ENCODE assay signal across 15 cellular contexts in genomic region chr6:24779416-24779815, GRCh38. TPM values are rescaled to one million over a fixed set of nuclear protein-coding genes. Genes with fewer than 3 reads are reported as not detected.
A peak's percentile ranks its signal among the peaks of the same experiment; 100 is the strongest.
DNase-seq lines count a peak whose midpoint lies in the region; ATAC-seq, FAIRE-seq and TF ChIP-seq lines count a peak whose summit lies in the region.
"Had no signal": no experiment of that assay in that cellular context is flagged by ENCODE, and none has a peak within 500 bp of the region (broad histone marks: within the 10 kb centered on the region; RNA-seq: fewer than 3 reads in every experiment).

No MANE protein-coding gene starts in this region.

- no peaks in the 10 kb centered on the region for H3K9me1 ChIP-seq in K562 (ENCODE audit: control insufficient read depth, insufficient read depth, low read length)

- no TSS peak for BruUV-seq in K562 (replicated peaks; lab: Mats Ljungman, UMichigan)

- no peaks in the 10 kb centered on the region for H3K9me3 ChIP-seq in K562 (replicated peaks; ENCODE audit: control insufficient read depth, insufficient read depth, low read depth, low read length)
- H3K9me3 ChIP-seq in mucosa of rectum (ENCODE audit: control insufficient read depth in 2 of 2, low read length in 2 of 2), result no peaks in the 10 kb centered on the region
- H3K9me3 ChIP-seq: BLaER1 treated with 17β-estradiol and CSF1 and Interleukin-3, amounts not matched to agents 10 nM and 100 nM had no signal

- CTCF ChIA-PET in K562 (lab: Yijun Ruan, JAX; ENCODE audit: low intra/inter-chr PET ratio), result no interaction called here

- no peak for TF ChIP-seq POLR2A in K562 (conservative IDR thresholded peaks at IDR 0.05)

- TF ChIP-seq CTCF in GM06990 (IDR thresholded peaks at IDR 0.05; ENCODE audit: insufficient read depth, low read length, poor library complexity, severe bottlenecking) (no peak), K562 (IDR thresholded peaks at IDR 0.05 in 2 of 3, conservative IDR thresholded peaks at IDR 0.05 in 1 of 3; ENCODE audit: insufficient read depth in 2 of 3, low read depth in 1 of 3, low read length in 3 of 3) (no peak)

- ATAC-seq in K562 (no peak), HG03571 (IDR thresholded peaks at IDR 0.05; ENCODE audit: unreplicated experiment) (no peak), GM19397 (IDR thresholded peaks at IDR 0.05; ENCODE audit: unreplicated experiment) (no peak)
- ATAC-seq: esophagus mucosa had no signal

- H3K27me3 ChIP-seq in GM06990 (replicated peaks; ENCODE audit: control insufficient read depth, insufficient read depth, low read length) (no peaks in the 10 kb centered on the region), K562 (ENCODE audit: control insufficient read depth in 2 of 2, insufficient read depth in 2 of 2, low read length in 2 of 2) (no peaks in the 10 kb centered on the region), mucosa of rectum (ENCODE audit: control insufficient read depth in 2 of 2, insufficient read depth in 2 of 2, low read length in 2 of 2) (no peaks in the 10 kb centered on the region)
- H3K27me3 ChIP-seq: BLaER1 treated with 17β-estradiol and CSF1 and Interleukin-3, amounts not matched to agents 10 nM and 100 nM had no signal

- no peak overlapping the region for H3K27ac ChIP-seq in K562 (ENCODE audit: extremely low read depth, low read depth, low read length)
- H3K27ac ChIP-seq in mucosa of rectum (ENCODE audit: low read depth in 2 of 2, low read length in 2 of 2), result peak overlapping the region; percentile 63 to 75
- H3K27ac ChIP-seq: BLaER1 treated with 17β-estradiol and CSF1 and Interleukin-3, amounts not matched to agents 10 nM and 100 nM had no signal

- 14% methylated on average over 3 of the region's 3 CpGs for whole genome bisulfite sequencing in K562 (ENCODE audit: insufficient coverage, low coverage, missing lambda C conversion rate)

- H4K20me1 ChIP-seq in K562 (replicated peaks; ENCODE audit: control insufficient read depth, insufficient read depth, low read length), result peaks cover 12% of the 10 kb centered on the region; the same call in 1 of the 2 replicates

- H2AFZ ChIP-seq in K562 (ENCODE audit: low read depth, low read length), result no peak overlapping the region

- H3K36me3 ChIP-seq in GM06990 (ENCODE audit: control insufficient read depth, insufficient read depth, low read length) (peaks cover 6% of the 10 kb centered on the region), K562 (ENCODE audit: control insufficient read depth, insufficient read depth, low read length) (peaks cover 72% of the 10 kb centered on the region), mucosa of rectum (ENCODE audit: control insufficient read depth in 2 of 2, insufficient read depth in 2 of 2, low read length in 2 of 2) (peaks cover 10 to 14% of the 10 kb centered on the region in 2 donors)

- POLR2A ChIA-PET in K562 (lab: Yijun Ruan, JAX), result interaction anchor here (0.6 to 2.1 kb wide), 3 partner anchors 9 to 61 kb away, joined by 3 to 8 read pairs (median 5); partner anchors contain the start of gene C6orf62

- intact Hi-C loops in K562 (cut with micrococcal nuclease), result loop anchor here (10.0 kb wide), 2 partner anchors 1245 to 1435 kb away; a partner anchor contains a TSS

- H3K9ac ChIP-seq in K562 (ENCODE audit: insufficient read depth in 1 of 2, low read depth in 2 of 2, low read length in 2 of 2) (peak overlapping the region in 1 of 2 experiments; percentile 1; a peak in 1 of 4 replicates), mucosa of rectum (ENCODE audit: low read depth in 1 of 2, low read length in 2 of 2) (peak overlapping the region in 1 of 2 donors; percentile 50)
- H3K9ac ChIP-seq: BLaER1 treated with 17β-estradiol and CSF1 and Interleukin-3, amounts not matched to agents 10 nM and 100 nM had no signal

- DNase-seq in GM06990 (ENCODE audit: extremely low read depth, insufficient read length) (peak; percentile 47), HuH-7.5 (ENCODE audit: low spot score) (peak; percentile 4), K562 (ENCODE audit: extremely low read depth in 1 of 4, low spot score in 3 of 4) (no peak), NCI-H128 (lab: John Stamatoyannopoulos, UW; ENCODE audit: unreplicated experiment) (no peak), cerebellar nuclear complex (lab: John Stamatoyannopoulos, UW) (no peak)
- DNase-seq: activated naive CD4-positive, alpha-beta T cell treated with Interleukin-2 at 50 U/mL for 16 hours; NCI-H187 treated with DMSO at 0.1 percent for 48 hours had no signal

- TF ChIP-seq RAD21 in K562 (CRISPR knock-in tag; conservative IDR thresholded peaks at IDR 0.05 in 1 of 2, IDR thresholded peaks at IDR 0.05 in 1 of 2), result no peak

- TF ChIP-seq EP300 in K562 (IDR thresholded peaks at IDR 0.05; ENCODE audit: low read length), result no peak

- H3K4me1 ChIP-seq in K562 (replicated peaks in 1 of 2; ENCODE audit: control insufficient read depth in 2 of 2, insufficient read depth in 2 of 2, low read length in 2 of 2) (peaks cover 6 to 8% of the 10 kb centered on the region in 2 experiments; a peak in 4 of 5 replicates), mucosa of rectum (ENCODE audit: control insufficient read depth in 2 of 2, insufficient read depth in 2 of 2, low read length in 2 of 2) (peaks cover 8 to 18% of the 10 kb centered on the region in 2 donors)

- H3K4me2 ChIP-seq in K562 (ENCODE audit: insufficient read depth, low read length), result peak overlapping the region; percentile 22; the same call in 1 of the 2 replicates

- H3K4me3 ChIP-seq in GM06990 (replicated peaks; ENCODE audit: low read depth, low read length), result peak overlapping the region; percentile 38; the same call in 1 of the 2 replicates
- H3K4me3 ChIP-seq in K562, result no peak overlapping the region
- H3K4me3 ChIP-seq in mucosa of rectum (ENCODE audit: low read length in 2 of 2), result peak overlapping the region; percentile 24 to 100
- H3K4me3 ChIP-seq: BLaER1 treated with 17β-estradiol and CSF1 and Interleukin-3, amounts not matched to agents 10 nM and 100 nM had no signal

- no peak for FAIRE-seq in K562 (lab: Jason Lieb, UNC)

- peaks cover 81% of the 10 kb centered on the region for H3K79me2 ChIP-seq in K562 (ENCODE audit: control insufficient read depth, insufficient read depth, low read length)

- in situ Hi-C loops in K562 (cut with MboI), result no loop called here

TF ChIP-seq in K562, 482 proteins besides CTCF, POLR2A, EP300 and RAD21:
- TF ChIP-seq SRSF7 (optimal IDR thresholded peaks at IDR 0.05; ENCODE audit: low read depth, low read length) (no peak), SMARCA4 (IDR thresholded peaks at IDR 0.05) (0 out of 2 replicates have a peak, but pooled peaks have one; percentile 22)

RNA-seq across cellular contexts. Expression of gene GMNN, which starts 4.7 kb away (rescaled TPM):
- total RNA-seq in K562 (2011; cell fraction: chromatin; rRNA removed; ENCODE audit: low replicate concordance), result 62.3 and 103 TPM in 2 replicates
- 65.7 and 78.8 TPM in 2 replicates for total RNA-seq in K562 (2011; cell fraction: nucleolus; rRNA removed)
- 98.0 and 106 TPM in 2 replicates for total RNA-seq in K562 (2011; cell fraction: nucleoplasm; rRNA removed)
- total RNA-seq in K562 (2014; rRNA removed) (140 and 156 TPM in 2 replicates), K562 (2014; rRNA removed; fragmentation: Illumina TruSeq; extraction: Trizol) (189 and 216 TPM in 2 replicates), K562 (2015; rRNA removed; fragmentation: Illumina TruSeq; extraction: Trizol) (187 and 210 TPM in 2 replicates), K562 (2021) (144 and 146 TPM in 2 replicates)
- polyA plus RNA-seq in K562 (2011; rRNA removed) (125 and 167 TPM in 2 replicates), K562 (2014; fragmentation: Illumina TruSeq; extraction: Trizol) (217 and 222 TPM in 2 replicates), K562 (2014; fragmentation: Nextera tagmentation; extraction: Ambion mirVana) (100 to 1,000 TPM; 331 to 370 TPM), K562 (2014; rRNA removed) (199 and 254 TPM in 2 replicates)
- polyA plus RNA-seq in K562 (2011; cell fraction: cytosol; rRNA removed), result 79.5 and 92.1 TPM in 2 replicates
- polyA plus RNA-seq in K562 (2011; cell fraction: nucleus; rRNA removed), result 50.4 and 63.0 TPM in 2 replicates
- 98.2 and 179 TPM in 2 replicates for polyA plus RNA-seq in K562 (2012)
- polyA minus RNA-seq in K562 (2011; rRNA and poly(A)+ RNA removed), result 80.2 and 85.5 TPM in 2 replicates
- 43.5 and 55.4 TPM in 2 replicates for polyA minus RNA-seq in K562 (2011; cell fraction: cytosol; rRNA and poly(A)+ RNA removed)
- polyA minus RNA-seq in K562 (2011; cell fraction: nucleus; rRNA and poly(A)+ RNA removed), result 50.4 and 78.2 TPM in 2 replicates

RNA-seq across cellular contexts. Expression of gene ARMH2, which starts 19.3 kb away (rescaled TPM):
- not detected in 2 replicates for total RNA-seq in K562 (2011; cell fraction: chromatin; rRNA removed; ENCODE audit: low replicate concordance)
- total RNA-seq in K562 (2011; cell fraction: nucleolus; rRNA removed), result not detected in 2 replicates
- total RNA-seq in K562 (2011; cell fraction: nucleoplasm; rRNA removed), result not detected in 2 replicates
- total RNA-seq in K562 (2014; rRNA removed), result not detected in 2 replicates
- not detected in 2 replicates for total RNA-seq in K562 (2014; rRNA removed; fragmentation: Illumina TruSeq; extraction: Trizol)
- not detected in 2 replicates for total RNA-seq in K562 (2015; rRNA removed; fragmentation: Illumina TruSeq; extraction: Trizol)
- total RNA-seq in K562 (2021), result not detected in 2 replicates
- polyA plus RNA-seq in K562 (2011; rRNA removed), result not detected in 2 replicates
- polyA plus RNA-seq in K562 (2011; cell fraction: cytosol; rRNA removed), result not detected in 2 replicates
- polyA plus RNA-seq in K562 (2011; cell fraction: nucleus; rRNA removed), result not detected in 2 replicates
- not detected in 2 replicates for polyA plus RNA-seq in K562 (2012)
- polyA plus RNA-seq in K562 (2014; fragmentation: Illumina TruSeq; extraction: Trizol), result not detected in 2 replicates
- not detected for polyA plus RNA-seq in K562 (2014; fragmentation: Nextera tagmentation; extraction: Ambion mirVana)
- not detected in 2 replicates for polyA plus RNA-seq in K562 (2014; rRNA removed)
- not detected in 2 replicates for polyA minus RNA-seq in K562 (2011; rRNA and poly(A)+ RNA removed)
- polyA minus RNA-seq in K562 (2011; cell fraction: cytosol; rRNA and poly(A)+ RNA removed), result not detected in 2 replicates
- not detected in 2 replicates for polyA minus RNA-seq in K562 (2011; cell fraction: nucleus; rRNA and poly(A)+ RNA removed)
- total RNA-seq: esophagus mucosa, H4, HT1080, mesenteric fat pad had no signal

Comparison
In these comparisons a context has a peak if more than half of its experiments do, and no peak if none do; other contexts are left out.
1. DNase-seq: peak in GM06990 (single experiment) and HuH-7.5 (single experiment); none in K562 (0 of 4), NCI-H128 (single experiment) and cerebellar nuclear complex (0 of 2).